ENCODE assay signal across 20 cellular contexts in the genomic region with DNA sequence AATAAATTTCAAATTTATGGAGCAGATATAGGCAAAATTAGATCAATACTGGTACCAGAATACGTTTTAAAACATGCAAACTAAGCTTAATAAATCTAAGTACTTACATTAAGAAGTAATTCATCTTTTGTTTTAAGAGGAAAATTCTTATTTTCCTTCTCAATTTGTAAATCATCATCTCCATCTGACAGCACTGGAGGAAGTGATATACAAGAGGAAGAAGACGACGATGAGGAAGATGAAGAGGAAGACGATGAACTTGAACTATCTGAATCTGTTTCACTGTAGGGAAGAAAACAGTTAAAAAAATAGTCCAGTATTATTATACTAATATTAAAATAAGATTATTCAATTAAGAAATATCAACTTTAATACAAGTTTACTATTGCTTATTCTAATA. TPM values are rescaled to one million over a fixed set of nuclear protein-coding genes. Genes with fewer than 3 reads are reported as not detected.
DNase-seq lines count a peak whose midpoint lies in the region; ATAC-seq, FAIRE-seq and TF ChIP-seq lines count a peak whose summit lies in the region.
"Had no signal": no experiment of that assay in that cellular context is flagged by ENCODE, and none has a peak within 500 bp of the region (broad histone marks: within the 10 kb centered on the region; RNA-seq: fewer than 3 reads in every experiment).

No MANE protein-coding gene starts in this region.

- H3K27ac Mint-ChIP-seq in GM23338 (no peak overlapping the region), T-cell (no peak overlapping the region)

- no peak overlapping the region for H3K9ac ChIP-seq in iPS-20b (ENCODE audit: low read depth, low read length)

- no peak overlapping the region for H2AFZ ChIP-seq in GM23338

- no peak overlapping the region for H3K4me3 ChIP-seq in A549
- peak overlapping the region; percentile 77 for H3K4me3 ChIP-seq in GM23338
- H3K4me3 ChIP-seq in iPS-20b (ENCODE audit: low read length), result peak overlapping the region; percentile 85; the same call in 1 of the 2 replicates

- H3K4me1 Mint-ChIP-seq in GM23338, result peaks cover 14% of the 10 kb centered on the region
- H3K4me1 Mint-ChIP-seq in T-cell, result peaks cover 60 to 66% (median 63%) of the 10 kb centered on the region in 3 donors

- H3K36me3 Mint-ChIP-seq in GM23338 (ENCODE audit: low read depth) (peaks cover 35% of the 10 kb centered on the region), T-cell (peaks cover 37% of the 10 kb centered on the region)

- H3K9me2 ChIP-seq in GM23338 (ENCODE audit: insufficient read depth), result no peaks in the 10 kb centered on the region

- no peak for TF ChIP-seq POLR2A in A549 (IDR thresholded peaks at IDR 0.05; ENCODE audit: low read length)

- FAIRE-seq in A549 (lab: Jason Lieb, UNC) (no peak), D721Med (lab: Jason Lieb, UNC) (no peak)
- FAIRE-seq: GM12891, RCC 7860, TTC549 had no signal

- peaks cover 7% of the 10 kb centered on the region for H3K27me3 Mint-ChIP-seq in GM23338 (ENCODE audit: insufficient read depth, low read depth, poor library complexity)
- no peaks in the 10 kb centered on the region for H3K27me3 Mint-ChIP-seq in T-cell
- H3K27me3 Mint-ChIP-seq: activated CD4-positive, alpha-beta T cell treated with anti-CD3 and anti-CD28 coated beads, Interleukin-2, amount 10 ng/mL, durations not matched to agents 7 days and 5 days had no signal

- no peak for TF ChIP-seq RAD21 in A549 (conservative IDR thresholded peaks at IDR 0.05 in 1 of 2, IDR thresholded peaks at IDR 0.05 in 1 of 2)

- no peaks in the 10 kb centered on the region for H3K9me3 Mint-ChIP-seq in GM23338
- no peaks in the 10 kb centered on the region for H3K9me3 Mint-ChIP-seq in T-cell
- H3K9me3 Mint-ChIP-seq: activated CD4-positive, alpha-beta T cell treated with anti-CD3 and anti-CD28 coated beads, Interleukin-2, amount 10 ng/mL, durations not matched to agents 7 days and 5 days had no signal

- H3K27me3 ChIP-seq in GM23338 (ENCODE audit: insufficient read depth), result no peaks in the 10 kb centered on the region
- no peaks in the 10 kb centered on the region for H3K27me3 ChIP-seq in iPS-20b (ENCODE audit: insufficient read depth, low read length)
- H3K27me3 ChIP-seq: foreskin keratinocyte, ovary had no signal

- no peak for DNase-seq in A549 (ENCODE audit: low read depth in 1 of 2, low spot score in 1 of 2)
- DNase-seq in GM23338 (ENCODE audit: low spot score), result no peak
- no peak for DNase-seq in T-cell
- no peak for DNase-seq in D721Med (ENCODE audit: insufficient read length, low spot score)
- DNase-seq in NCI-H345 (lab: John Stamatoyannopoulos, UW), result no peak
- no peak for DNase-seq in D341Med (ENCODE audit: low spot score)
- DNase-seq: activated CD4-positive, alpha-beta T cell treated with anti-CD3 and anti-CD28 coated beads, Interleukin-2, amount 10 ng/mL, durations not matched to agents 7 days and 5 days; cerebellar nuclear complex; effector memory CD4-positive, alpha-beta T cell; NCI-H1417; NCI-H774; ovary; stimulated activated CD4-positive, alpha-beta T cell treated with anti-CD3 and anti-CD28 coated beads, Interleukin-4, amount 100 ng/mL, for 24 hours had no signal

- H3K36me3 ChIP-seq in GM23338 (ENCODE audit: insufficient read depth), result peaks cover 14% of the 10 kb centered on the region; the same call in 1 of the 2 replicates
- peaks cover 46% of the 10 kb centered on the region for H3K36me3 ChIP-seq in iPS-20b (ENCODE audit: insufficient read depth, low read depth, low read length)
- H3K36me3 ChIP-seq: ovary had no signal

- WGBS in A549 (ENCODE audit: missing lambda C conversion rate), result 88% methylated on average over 4 of the region's 4 CpGs

- H3F3A ChIP-seq in GM23338 (replicated peaks; ENCODE audit: low read depth), result no peaks in the 10 kb centered on the region

- H3K4me3 Mint-ChIP-seq in GM23338 (no peak overlapping the region; the same call in 2 of the 3 replicates), T-cell (peak overlapping the region in 2 of 3 donors; percentile 13 to 84)

- no peak for TF ChIP-seq EP300 in A549 (IDR thresholded peaks at IDR 0.05)

- peaks cover 18% of the 10 kb centered on the region for H4K20me1 ChIP-seq in GM23338 (replicated peaks; ENCODE audit: insufficient read depth)

- H3K4me2 ChIP-seq in A549 (peak overlapping the region; percentile 78; the same call in 1 of the 3 replicates), GM23338 (0 out of 2 replicates have a peak overlapping the region, but pooled peaks have one; percentile 88)

- CTCF ChIA-PET in A549 (lab: Yijun Ruan, JAX), result no interaction called here
- CTCF ChIA-PET in T-cell (lab: Charles Lee), result no interaction called here

- H3K4me1 ChIP-seq in A549 (peaks cover 3% of the 10 kb centered on the region; the same call in 1 of the 3 replicates), GM23338 (ENCODE audit: insufficient read depth) (peaks cover 21% of the 10 kb centered on the region), iPS-20b (ENCODE audit: insufficient read depth, low read length) (peaks cover 6% of the 10 kb centered on the region)

- no peak for TF ChIP-seq CTCF in A549 (IDR thresholded peaks at IDR 0.05)
- TF ChIP-seq CTCF in GM23338 (conservative IDR thresholded peaks at IDR 0.05; ENCODE audit: low read depth in 2 of 2), result no peak
- no peak for TF ChIP-seq CTCF in D721Med (IDR thresholded peaks at IDR 0.05; ENCODE audit: insufficient read depth, missing control alignments)

- ATAC-seq in A549, result no peak
- no peak for ATAC-seq in GM23338
- no peak for ATAC-seq in T-cell (replicated peaks in 1 of 4)
- ATAC-seq in HG03378 (IDR thresholded peaks at IDR 0.05; ENCODE audit: unreplicated experiment), result no peak
- ATAC-seq: foreskin keratinocyte, left lobe of liver had no signal

- H3K27ac ChIP-seq in A549 (no peak overlapping the region), GM23338 (ENCODE audit: low read depth) (no peak overlapping the region), iPS-20b (ENCODE audit: low read length) (no peak overlapping the region)
- H3K27ac ChIP-seq: ovary had no signal

- POLR2A ChIA-PET in A549 (lab: Yijun Ruan, JAX), result no interaction called here
- POLR2A ChIA-PET in T-cell (lab: Charles Lee), result no interaction called here

- peaks cover 75% of the 10 kb centered on the region for H3K79me2 ChIP-seq in GM23338 (replicated peaks; ENCODE audit: insufficient read depth)

- H3K9me3 ChIP-seq in A549 (no peaks in the 10 kb centered on the region), iPS-20b (ENCODE audit: insufficient read depth, low read depth, low read length) (no peaks in the 10 kb centered on the region)
- H3K9me3 ChIP-seq: ovary had no signal

TF ChIP-seq in A549, 52 proteins besides CTCF, POLR2A, EP300 and RAD21:
- no peak for TF ChIP-seq RFX5 (IDR thresholded peaks at IDR 0.05)
TF ChIP-seq in A549: peak in this region for 0.

TF ChIP-seq in GM23338, 12 proteins besides CTCF, POLR2A, EP300 and RAD21 (continues in another document):
- TF ChIP-seq JUNB (IDR thresholded peaks at IDR 0.05; ENCODE audit: unreplicated experiment), result no peak
- TF ChIP-seq, protein P1, sequence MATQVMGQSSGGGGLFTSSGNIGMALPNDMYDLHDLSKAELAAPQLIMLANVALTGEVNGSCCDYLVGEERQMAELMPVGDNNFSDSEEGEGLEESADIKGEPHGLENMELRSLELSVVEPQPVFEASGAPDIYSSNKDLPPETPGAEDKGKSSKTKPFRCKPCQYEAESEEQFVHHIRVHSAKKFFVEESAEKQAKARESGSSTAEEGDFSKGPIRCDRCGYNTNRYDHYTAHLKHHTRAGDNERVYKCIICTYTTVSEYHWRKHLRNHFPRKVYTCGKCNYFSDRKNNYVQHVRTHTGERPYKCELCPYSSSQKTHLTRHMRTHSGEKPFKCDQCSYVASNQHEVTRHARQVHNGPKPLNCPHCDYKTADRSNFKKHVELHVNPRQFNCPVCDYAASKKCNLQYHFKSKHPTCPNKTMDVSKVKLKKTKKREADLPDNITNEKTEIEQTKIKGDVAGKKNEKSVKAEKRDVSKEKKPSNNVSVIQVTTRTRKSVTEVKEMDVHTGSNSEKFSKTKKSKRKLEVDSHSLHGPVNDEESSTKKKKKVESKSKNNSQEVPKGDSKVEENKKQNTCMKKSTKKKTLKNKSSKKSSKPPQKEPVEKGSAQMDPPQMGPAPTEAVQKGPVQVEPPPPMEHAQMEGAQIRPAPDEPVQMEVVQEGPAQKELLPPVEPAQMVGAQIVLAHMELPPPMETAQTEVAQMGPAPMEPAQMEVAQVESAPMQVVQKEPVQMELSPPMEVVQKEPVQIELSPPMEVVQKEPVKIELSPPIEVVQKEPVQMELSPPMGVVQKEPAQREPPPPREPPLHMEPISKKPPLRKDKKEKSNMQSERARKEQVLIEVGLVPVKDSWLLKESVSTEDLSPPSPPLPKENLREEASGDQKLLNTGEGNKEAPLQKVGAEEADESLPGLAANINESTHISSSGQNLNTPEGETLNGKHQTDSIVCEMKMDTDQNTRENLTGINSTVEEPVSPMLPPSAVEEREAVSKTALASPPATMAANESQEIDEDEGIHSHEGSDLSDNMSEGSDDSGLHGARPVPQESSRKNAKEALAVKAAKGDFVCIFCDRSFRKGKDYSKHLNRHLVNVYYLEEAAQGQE (IDR thresholded peaks at IDR 0.05; ENCODE audit: unreplicated experiment), result no peak

RNA-seq across cellular contexts. Expression of a gene that starts 2.6 kb away (rescaled TPM):
- 13.2 and 18.7 TPM in 2 replicates for polyA plus RNA-seq in A549 (2011; rRNA removed)
- 7.9 and 10.3 TPM in 2 replicates for polyA plus RNA-seq in A549 (2012; cell fraction: cytosol; rRNA removed)
- polyA plus RNA-seq in A549 (2012; cell fraction: nucleus; rRNA removed), result 8.5 and 9.5 TPM in 2 replicates
- polyA plus RNA-seq in A549 (2017; fragmentation: RNase III; extraction: RNeasy Plus Mini Kit Qiagen cat#74134 plus additional on column Dnase treatment), result 13.0 to 13.7 TPM (median 13.6 TPM) in 3 replicates
- 6.7 and 9.9 TPM in 2 replicates for polyA minus RNA-seq in A549 (2011; rRNA and poly(A)+ RNA removed)
- 44.3 and 51.2 TPM in 2 replicates for total RNA-seq in GM23338 (2014; rRNA removed; shearing (Covaris generic))
- 17.5 and 18.6 TPM in 2 replicates for polyA plus RNA-seq in GM23338 (2016; fragmentation: Nextera tagmentation; extraction: Ambion mirVana)
- total RNA-seq in T-cell, result 10 to 100 TPM; 17.6 to 47.2 (median 21.2) TPM
